24 cellular contexts compared by ENCODE assay signal in the genomic region with DNA sequence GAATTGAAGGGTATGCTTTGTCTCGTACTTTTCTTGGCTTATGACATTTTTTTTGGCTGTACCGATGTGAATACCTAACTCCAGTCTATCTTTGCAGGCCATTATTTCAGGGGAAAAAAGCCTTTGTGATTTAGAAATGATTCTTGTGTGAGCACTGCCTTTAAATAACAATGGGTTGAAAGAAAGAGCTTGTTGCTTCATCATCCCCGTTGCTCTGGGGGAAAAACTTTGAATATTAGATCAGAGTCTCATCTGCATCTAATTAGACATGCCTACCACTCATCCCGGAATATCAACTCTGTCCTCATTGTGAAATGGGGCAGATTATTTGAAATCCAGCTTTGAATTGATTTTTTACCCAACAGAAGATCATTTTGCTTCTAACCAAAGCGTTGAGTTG. TPM values are rescaled to one million over a fixed set of nuclear protein-coding genes. Genes with fewer than 3 reads are reported as not detected.
A peak's percentile ranks its signal among the peaks of the same experiment; 100 is the strongest.
DNase-seq lines count a peak whose midpoint lies in the region; ATAC-seq and TF ChIP-seq lines count a peak whose summit lies in the region.
"Had no signal": no experiment of that assay in that cellular context is flagged by ENCODE, and none has a peak within 500 bp of the region (broad histone marks: within the 10 kb centered on the region; RNA-seq: fewer than 3 reads in every experiment).

No MANE protein-coding gene starts in this region.

- peaks cover 6% of the 10 kb centered on the region for H3K4me1 Mint-ChIP-seq in activated CD8-positive, alpha-beta T cell treated with anti-CD3 and anti-CD28 coated beads, Interleukin-2, amount 10 ng/mL, durations not matched to agents 7 days and 5 days (ENCODE audit: low read depth)

- H3K27ac Mint-ChIP-seq in activated CD8-positive, alpha-beta T cell treated with anti-CD3 and anti-CD28 coated beads, Interleukin-2, amount 10 ng/mL, durations not matched to agents 7 days and 5 days = no peak overlapping the region
- H3K27ac Mint-ChIP-seq: CD4-positive, alpha-beta memory T cell had no signal

- H3K9me3 Mint-ChIP-seq in activated CD8-positive, alpha-beta T cell treated with anti-CD3 and anti-CD28 coated beads, Interleukin-2, amount 10 ng/mL, durations not matched to agents 7 days and 5 days (ENCODE audit: insufficient read depth) = no peaks in the 10 kb centered on the region
- H3K9me3 Mint-ChIP-seq: CD4-positive, alpha-beta memory T cell had no signal

- no peak for TF ChIP-seq EP300 in suprapubic skin (IDR thresholded peaks at IDR 0.05)

- H3K4me1 ChIP-seq in HUES64 (ENCODE audit: insufficient read depth, low read length) = peaks cover 19% of the 10 kb centered on the region
- H3K4me1 ChIP-seq in suprapubic skin = peaks cover 48% of the 10 kb centered on the region
- H3K4me1 ChIP-seq: A549, Caco-2 had no signal

- H3K36me3 Mint-ChIP-seq in activated CD8-positive, alpha-beta T cell treated with anti-CD3 and anti-CD28 coated beads, Interleukin-2, amount 10 ng/mL, durations not matched to agents 7 days and 5 days (ENCODE audit: low read depth) = no peaks in the 10 kb centered on the region
- H3K36me3 Mint-ChIP-seq: CD4-positive, alpha-beta memory T cell had no signal

- H3K4me3 ChIP-seq in HUES64 (ENCODE audit: low read length) (no peak overlapping the region), suprapubic skin (no peak overlapping the region)
- H3K4me3 ChIP-seq: A549; BLaER1 treated with 17β-estradiol and CSF1 and Interleukin-3, amounts not matched to agents 10 nM and 100 nM had no signal

- peak overlapping the region; percentile 39; the same call in 1 of the 2 replicates for H3K27ac ChIP-seq in HUES64 (ENCODE audit: low read depth, low read length)
- H3K27ac ChIP-seq in suprapubic skin = peak overlapping the region; percentile 31
- H3K27ac ChIP-seq: A549; BLaER1 treated with 17β-estradiol and CSF1 and Interleukin-3, amounts not matched to agents 10 nM and 100 nM had no signal

- TF ChIP-seq POLR2A in suprapubic skin (IDR thresholded peaks at IDR 0.05) = no peak

- H3K36me3 ChIP-seq in HUES64 (ENCODE audit: insufficient read depth, low read length) = no peaks in the 10 kb centered on the region
- no peaks in the 10 kb centered on the region for H3K36me3 ChIP-seq in suprapubic skin
- H3K36me3 ChIP-seq: BLaER1 treated with 17β-estradiol and CSF1 and Interleukin-3, amounts not matched to agents 10 nM and 100 nM had no signal

- POLR2A ChIA-PET in activated CD8-positive, alpha-beta T cell treated with anti-CD3 and anti-CD28 coated beads, Interleukin-2, amount 10 ng/mL, durations not matched to agents 7 days and 5 days (lab: Charles Lee) = no interaction called here

- peaks cover 44% of the 10 kb centered on the region for H3K27me3 ChIP-seq in HUES64 (ENCODE audit: insufficient read depth, low read length)
- H3K27me3 ChIP-seq in suprapubic skin = no peaks in the 10 kb centered on the region
- H3K27me3 ChIP-seq: BLaER1 treated with 17β-estradiol and CSF1 and Interleukin-3, amounts not matched to agents 10 nM and 100 nM had no signal

- no peak overlapping the region for H3K4me3 Mint-ChIP-seq in activated CD8-positive, alpha-beta T cell treated with anti-CD3 and anti-CD28 coated beads, Interleukin-2, amount 10 ng/mL, durations not matched to agents 7 days and 5 days

- no peak overlapping the region for H3K9ac ChIP-seq in HUES64 (ENCODE audit: low read depth, low read length)
- H3K9ac ChIP-seq: BLaER1 treated with 17β-estradiol and CSF1 and Interleukin-3, amounts not matched to agents 10 nM and 100 nM had no signal

- CTCF ChIA-PET in activated CD8-positive, alpha-beta T cell treated with anti-CD3 and anti-CD28 coated beads, Interleukin-2, amount 10 ng/mL, durations not matched to agents 7 days and 5 days (lab: Charles Lee) = interaction anchor here (1.0 to 20.1 kb wide), 14 partner anchors 11 to 885 kb away, joined by 3 to 553 read pairs (median 6); partner anchors contain the start of gene CXCL14

- DNase-seq in EH (ENCODE audit: low read depth) (peak; percentile 12), fibroblast of gingiva (ENCODE audit: low read depth) (peak; percentile 71), suprapubic skin (ENCODE audit: low spot score in 2 of 2) (no peak)
- DNase-seq in NK-92 treated with Interleukin-12 subunit alpha and Interleukin-12 subunit beta, amount 100 ng/mL, for 24 hours (lab: John Stamatoyannopoulos, UW) = no peak
- no peak for DNase-seq in activated CD8-positive, alpha-beta T cell treated with anti-CD3 and anti-CD28 coated beads, Interleukin-2, amount 10 ng/mL, durations not matched to agents 7 days and 5 days
- DNase-seq: Caco-2; CD4-positive, alpha-beta memory T cell; DMS 273 treated with DMSO at 0.1 percent for 48 hours; DMS79 treated with DMSO at 0.1 percent for 48 hours; H7; KG1; NCI-H1092 treated with DMSO at 0.1 percent for 48 hours; NCI-H146; NCI-H2029 treated with DMSO at 0.1 percent for 48 hours; NCI-H345; NCI-H524; OCI-M1; Right ventricle myocardium superior had no signal

- H3K9me3 ChIP-seq in HUES64 (ENCODE audit: insufficient read depth, low read depth, low read length) (no peaks in the 10 kb centered on the region), suprapubic skin (no peaks in the 10 kb centered on the region)
- H3K9me3 ChIP-seq: A549; BLaER1 treated with 17β-estradiol and CSF1 and Interleukin-3, amounts not matched to agents 10 nM and 100 nM; Caco-2 had no signal

- ATAC-seq in GM21360 (IDR thresholded peaks at IDR 0.05; ENCODE audit: unreplicated experiment) = no peak
- no peak for ATAC-seq in activated CD8-positive, alpha-beta T cell treated with anti-CD3 and anti-CD28 coated beads, Interleukin-2, amount 10 ng/mL, durations not matched to agents 7 days and 5 days

- 22% methylated on average over 5 of the region's 5 CpGs for WGBS in HUES64
- WGBS in suprapubic skin = 56% methylated on average over 5 of the region's 5 CpGs

- no peak for TF ChIP-seq CTCF in suprapubic skin (IDR thresholded peaks at IDR 0.05)

- H3K27me3 Mint-ChIP-seq in activated CD8-positive, alpha-beta T cell treated with anti-CD3 and anti-CD28 coated beads, Interleukin-2, amount 10 ng/mL, durations not matched to agents 7 days and 5 days (ENCODE audit: low read depth) = peaks cover 12% of the 10 kb centered on the region

RNA-seq across cellular contexts. Expression of gene CXCL14, which starts 13.5 kb away (rescaled TPM):
- 1.6 TPM for polyA plus RNA-seq in HUES64 (2013, experiment 1 of 2)
- polyA plus RNA-seq in HUES64 (2013, experiment 2 of 2) = 2.2 TPM
- 100 to 1,000 TPM; 247 to 781 (median 334) TPM for total RNA-seq in suprapubic skin
- total RNA-seq in activated CD8-positive, alpha-beta T cell treated with anti-CD3 and anti-CD28 coated beads, Interleukin-2, amount 10 ng/mL, durations not matched to agents 7 days and 5 days = not detected
- total RNA-seq: Caco-2; CD4-positive, alpha-beta memory T cell; G401; SK-MEL-5 had no signal
- polyA plus RNA-seq: CD4-positive, alpha-beta memory T cell had no signal

RNA-seq across cellular contexts. Expression of gene NEUROG1, which starts 29.5 kb away (rescaled TPM):
- polyA plus RNA-seq in HUES64 (2013, experiment 1 of 2) = not detected
- not detected for polyA plus RNA-seq in HUES64 (2013, experiment 2 of 2)
- total RNA-seq in suprapubic skin = not detected
- not detected for total RNA-seq in activated CD8-positive, alpha-beta T cell treated with anti-CD3 and anti-CD28 coated beads, Interleukin-2, amount 10 ng/mL, durations not matched to agents 7 days and 5 days
- total RNA-seq: Caco-2; CD4-positive, alpha-beta memory T cell; G401; H7; Right ventricle myocardium superior; SK-MEL-5 had no signal
- polyA plus RNA-seq: A549; CD4-positive, alpha-beta memory T cell had no signal

Comparison
In these comparisons a context has a peak if more than half of its experiments do, and no peak if none do; other contexts are left out.
1. DNase-seq: peak in EH (single experiment) and fibroblast of gingiva (single experiment); none in suprapubic skin (0 of 2), NK-92 treated with Interleukin-12 subunit alpha and Interleukin-12 subunit beta, amount 100 ng/mL, for 24 hours (single experiment) and activated CD8-positive, alpha-beta T cell treated with anti-CD3 and anti-CD28 coated beads, Interleukin-2, amount 10 ng/mL, durations not matched to agents 7 days and 5 days (single experiment).
2. RNA of gene CXCL14, which starts 13.5 kb away (total RNA-seq): 247 to 781 TPM in suprapubic skin; not detected in activated CD8-positive, alpha-beta T cell treated with anti-CD3 and anti-CD28 coated beads, Interleukin-2, amount 10 ng/mL, durations not matched to agents 7 days and 5 days; every median in the first group is over 100 times any median in the second.